ENCODE assay signal across 25 cellular contexts in genomic region chr5:61217251-61217650, GRCh38.
"Had no signal": no experiment of that assay in that cellular context is flagged by ENCODE, and none has a peak within 500 bp of the region (broad histone marks: within the 10 kb centered on the region; RNA-seq: fewer than 3 reads in every experiment).

No MANE protein-coding gene starts in this region.

- H3K27me3 ChIP-seq: stomach, suprapubic skin, testis, thyroid gland, tibial artery, tibial nerve, transverse colon, upper lobe of left lung, upper lobe of right lung, uterus, vagina had no signal

- H3K9me3 ChIP-seq: testis, thoracic aorta, thyroid gland, tibial artery, transverse colon, upper lobe of left lung, upper lobe of right lung, uterus, vagina had no signal

- DNase-seq: stimulated activated CD4-positive, alpha-beta T cell treated with anti-CD3 and anti-CD28 coated beads, Interleukin-2, amount 100 ng/mL, for 48 hours; stimulated activated CD4-positive, alpha-beta T cell treated with anti-CD3 and anti-CD28 coated beads, Interleukin-4, amount 100 ng/mL, for 1 hour; stimulated activated CD4-positive, alpha-beta T cell treated with anti-CD3 and anti-CD28 coated beads, Interleukin-4, amount 100 ng/mL, for 24 hours; stimulated activated CD4-positive, alpha-beta T cell treated with anti-CD3 and anti-CD28 coated beads, Interleukin-4, amount 100 ng/mL, for 4 hours; stimulated activated CD8-positive, alpha-beta memory T cell treated with anti-CD3 and anti-CD28 coated beads, Interleukin-4, amount 100 ng/mL, for 48 hours; stimulated activated naive B cell treated with anti-CD40 and anti-IgM and Interleukin-4, amounts not matched to agents 10 μg/mL and 1 μg/mL and 100 μg/mL, for 72 hours; stimulated activated naive CD4-positive, alpha-beta T cell; stimulated activated naive CD4-positive, alpha-beta T cell treated with Interleukin-2 at 50 U/mL for 16 hours; stimulated activated naive CD8-positive, alpha-beta T cell treated with anti-CD3 and anti-CD28 coated beads, Interleukin-15, amount 100 ng/mL, for 72 hours; stimulated activated naive CD8-positive, alpha-beta T cell treated with anti-CD3 and anti-CD28 coated beads, Interleukin-15, Interleukin-2, amounts not matched to agents 100 U/mL and 50 U/mL, for 24 hours; stomach; substantia nigra; testis; thyroid gland; tibial artery; transverse colon; upper lobe of left lung; upper lobe of right lung; uterus had no signal

- H3K4me1 ChIP-seq: stomach, suprapubic skin, testis, thyroid gland, tibial artery, tibial nerve, transverse colon, upper lobe of left lung, upper lobe of right lung, uterus, vagina had no signal

- H3K4me3 ChIP-seq: stomach, suprapubic skin, testis, thoracic aorta, thyroid gland, tibial artery, tibial nerve, transverse colon, upper lobe of left lung, upper lobe of right lung, uterus, vagina had no signal

- H3K36me3 ChIP-seq: stomach, suprapubic skin, thoracic aorta, thyroid gland, tibial artery, tibial nerve, transverse colon, upper lobe of left lung, upper lobe of right lung, uterus, vagina had no signal

- H3K27ac ChIP-seq: stomach, suprapubic skin, testis, thoracic aorta, thyroid gland, tibial artery, tibial nerve, transverse colon, upper lobe of left lung, upper lobe of right lung, uterus, vagina had no signal

- ATAC-seq: stimulated activated effector memory CD8-positive, alpha-beta T cell treated with anti-CD3 and anti-CD28 coated beads, Interleukin-12 subunit alpha, Interleukin-12 subunit beta, amount 100 ng/mL, for 72 hours; stimulated activated memory B cell treated with anti-CD40 and anti-IgM and Interleukin-4, amounts not matched to agents 10 μg/mL and 1 μg/mL and 100 μg/mL, for 72 hours; stimulated activated naive B cell treated with anti-CD40 and anti-IgM and Interleukin-4, amounts not matched to agents 10 μg/mL and 1 μg/mL and 100 μg/mL, for 72 hours; stimulated activated naive CD8-positive, alpha-beta T cell treated with anti-CD3 and anti-CD28 coated beads, Interleukin-15, amount 100 ng/mL, for 72 hours; stimulated activated naive CD8-positive, alpha-beta T cell treated with anti-CD3 and anti-CD28 coated beads, Interleukin-15, Interleukin-2, amounts not matched to agents 100 U/mL and 50 U/mL, for 24 hours; upper lobe of right lung had no signal
